Comparison of ENCODE assay signal across 38 cellular contexts in genomic region chrX:130699618-130700017, GRCh38.
"Had no signal": no experiment of that assay in that cellular context is flagged by ENCODE, and none has a peak within 500 bp of the region (broad histone marks: within the 10 kb centered on the region; RNA-seq: fewer than 3 reads in every experiment).

No MANE protein-coding gene starts in this region.

- H3K27me3 Mint-ChIP-seq: activated CD4-positive, alpha-beta memory T cell treated with anti-CD3 and anti-CD28 coated beads, Interleukin-2, amount 10 ng/mL, durations not matched to agents 7 days and 5 days; activated CD4-positive, alpha-beta T cell treated with anti-CD3 and anti-CD28 coated beads for 36 hours; activated CD4-positive, alpha-beta T cell treated with anti-CD3 and anti-CD28 coated beads, Interleukin-2, amount 10 ng/mL, durations not matched to agents 7 days and 5 days; activated CD8-positive, alpha-beta memory T cell treated with anti-CD3 and anti-CD28 coated beads, Interleukin-2, amount 10 ng/mL, durations not matched to agents 7 days and 5 days; activated naive CD4-positive, alpha-beta T cell treated with anti-CD3 and anti-CD28 coated beads, Interleukin-2, amount 10 ng/mL, durations not matched to agents 7 days and 5 days; activated naive CD4-positive, alpha-beta T cell treated with anti-CD3 and anti-CD28 coated beads, Interleukin-2, amount 50 U/mL, for 24 hours; activated naive CD8-positive, alpha-beta T cell; activated naive CD8-positive, alpha-beta T cell treated with anti-CD3 and anti-CD28 coated beads, Interleukin-2, amount 10 ng/mL, durations not matched to agents 7 days and 5 days; activated naive CD8-positive, alpha-beta T cell treated with anti-CD3 and anti-CD28 coated beads, Interleukin-2, amount 50 U/mL, for 24 hours; brain; central memory CD8-positive, alpha-beta T cell had no signal

- ATAC-seq: activated CD4-positive, alpha-beta T cell treated with anti-CD3 and anti-CD28 coated beads for 36 hours; activated CD4-positive, CD25-positive, alpha-beta regulatory T cell treated with anti-CD3 and anti-CD28 coated beads, Interleukin-2, amount 50 U/mL, for 24 hours; activated CD8-positive, alpha-beta memory T cell treated with anti-CD3 and anti-CD28 coated beads, Interleukin-2, amount 10 ng/mL, durations not matched to agents 7 days and 5 days; activated CD8-positive, alpha-beta T cell treated with anti-CD3 and anti-CD28 coated beads, Interleukin-2, amount 10 ng/mL, durations not matched to agents 7 days and 5 days; activated naive CD8-positive, alpha-beta T cell treated with anti-CD3 and anti-CD28 coated beads, Interleukin-2, amount 50 U/mL, for 24 hours; WTC11 had no signal

- DNase-seq: activated CD4-positive, alpha-beta memory T cell treated with anti-CD3 and anti-CD28 coated beads, Interleukin-2, amount 10 ng/mL, durations not matched to agents 7 days and 5 days; activated CD4-positive, alpha-beta T cell treated with anti-CD3 and anti-CD28 coated beads for 1 hour; activated CD4-positive, alpha-beta T cell treated with anti-CD3 and anti-CD28 coated beads for 36 hours; activated CD4-positive, alpha-beta T cell treated with anti-CD3 and anti-CD28 coated beads for 48 hours; activated CD4-positive, alpha-beta T cell treated with anti-CD3 and anti-CD28 coated beads, Interleukin-2, amount 10 ng/mL, durations not matched to agents 7 days and 5 days; activated CD4-positive, alpha-beta T cell treated with anti-CD3 and anti-CD28 coated beads, Interleukin-2, amount 50 U/mL, for 48 hours; activated CD4-positive, CD25-positive, alpha-beta regulatory T cell; activated CD8-positive, alpha-beta memory T cell treated with anti-CD3 and anti-CD28 coated beads for 24 hours; activated CD8-positive, alpha-beta memory T cell treated with anti-CD3 and anti-CD28 coated beads, Interleukin-2, amount 10 ng/mL, durations not matched to agents 7 days and 5 days; activated CD8-positive, alpha-beta memory T cell treated with anti-CD3 and anti-CD28 coated beads, Interleukin-2, amount 50 U/mL, for 48 hours; activated CD8-positive, alpha-beta T cell treated with anti-CD3 and anti-CD28 coated beads, Interleukin-2, amount 10 ng/mL, durations not matched to agents 7 days and 5 days; activated effector memory CD4-positive, alpha-beta T cell treated with Interleukin-2 at 50 U/mL for 16 hours; activated gamma-delta T cell; activated naive CD4-positive, alpha-beta T cell treated with anti-CD3 and anti-CD28 coated beads, Interleukin-2, amount 10 ng/mL, durations not matched to agents 7 days and 5 days; activated naive CD4-positive, alpha-beta T cell treated with Interleukin-2 at 50 U/mL for 16 hours; activated naive CD8-positive, alpha-beta T cell treated with anti-CD3 and anti-CD28 coated beads, Interleukin-2, amount 10 ng/mL, durations not matched to agents 7 days and 5 days; activated naive CD8-positive, alpha-beta T cell treated with anti-CD3 and anti-CD28 coated beads, Interleukin-2, amount 50 U/mL, for 24 hours; activated T-cell treated with anti-CD3 and anti-CD28 coated beads, Interleukin-2, amount 50 U/mL, for 24 hours; activated T-cell treated with anti-CD3 and anti-CD28 coated beads, Interleukin-2, amount 50 U/mL, for 48 hours; amniotic stem cell; aorta; cerebellar nuclear complex; T-helper 1 cell; T-helper 2 cell; T-helper 9 cell; WERI-Rb-1 had no signal

- H3K36me3 ChIP-seq: cardiac muscle cell, WERI-Rb-1 had no signal

- H3K4me3 ChIP-seq: cardiac muscle cell had no signal

- H3K36me3 Mint-ChIP-seq: activated CD8-positive, alpha-beta memory T cell treated with anti-CD3 and anti-CD28 coated beads, Interleukin-2, amount 10 ng/mL, durations not matched to agents 7 days and 5 days; brain; WTC11 had no signal

- H3K4me3 Mint-ChIP-seq: activated CD4-positive, alpha-beta memory T cell treated with anti-CD3 and anti-CD28 coated beads, Interleukin-2, amount 10 ng/mL, durations not matched to agents 7 days and 5 days; activated CD4-positive, alpha-beta T cell treated with anti-CD3 and anti-CD28 coated beads for 36 hours; activated CD4-positive, alpha-beta T cell treated with anti-CD3 and anti-CD28 coated beads, Interleukin-2, amount 10 ng/mL, durations not matched to agents 7 days and 5 days; activated CD8-positive, alpha-beta memory T cell treated with anti-CD3 and anti-CD28 coated beads, Interleukin-2, amount 10 ng/mL, durations not matched to agents 7 days and 5 days; activated CD8-positive, alpha-beta T cell treated with anti-CD3 and anti-CD28 coated beads, Interleukin-2, amount 10 ng/mL, durations not matched to agents 7 days and 5 days; activated naive CD4-positive, alpha-beta T cell treated with anti-CD3 and anti-CD28 coated beads, Interleukin-2, amount 10 ng/mL, durations not matched to agents 7 days and 5 days; activated naive CD4-positive, alpha-beta T cell treated with anti-CD3 and anti-CD28 coated beads, Interleukin-2, amount 50 U/mL, for 24 hours; activated naive CD8-positive, alpha-beta T cell; activated naive CD8-positive, alpha-beta T cell treated with anti-CD3 and anti-CD28 coated beads, Interleukin-2, amount 10 ng/mL, durations not matched to agents 7 days and 5 days; activated naive CD8-positive, alpha-beta T cell treated with anti-CD3 and anti-CD28 coated beads, Interleukin-2, amount 50 U/mL, for 24 hours; activated T-cell treated with anti-CD3 and anti-CD28 coated beads, Interleukin-2, amount 50 U/mL, for 24 hours; brain; central memory CD8-positive, alpha-beta T cell; T-helper 1 cell treated with Interleukin-12 subunit alpha and Interleukin-12 subunit beta and Interleukin-4 antibody, amounts not matched to agents 30 μg/mL and 1 μg/mL, for 36 hours; T-helper 2 cell treated with Interferon-gamma antibody and Interleukin-4, amounts not matched to agents 5 μg/mL and 100 μg/mL, for 36 hours; WTC11 had no signal

- H3K27ac ChIP-seq: cardiac muscle cell, WERI-Rb-1 had no signal

- H3K27me3 ChIP-seq: cardiac muscle cell had no signal

- H3K27ac Mint-ChIP-seq: activated CD4-positive, alpha-beta memory T cell treated with anti-CD3 and anti-CD28 coated beads, Interleukin-2, amount 10 ng/mL, durations not matched to agents 7 days and 5 days; activated CD4-positive, alpha-beta T cell treated with anti-CD3 and anti-CD28 coated beads for 36 hours; activated CD4-positive, alpha-beta T cell treated with anti-CD3 and anti-CD28 coated beads, Interleukin-2, amount 10 ng/mL, durations not matched to agents 7 days and 5 days; activated CD8-positive, alpha-beta memory T cell treated with anti-CD3 and anti-CD28 coated beads, Interleukin-2, amount 10 ng/mL, durations not matched to agents 7 days and 5 days; activated CD8-positive, alpha-beta T cell treated with anti-CD3 and anti-CD28 coated beads, Interleukin-2, amount 10 ng/mL, durations not matched to agents 7 days and 5 days; activated naive CD4-positive, alpha-beta T cell treated with anti-CD3 and anti-CD28 coated beads, Interleukin-2, amount 10 ng/mL, durations not matched to agents 7 days and 5 days; activated naive CD4-positive, alpha-beta T cell treated with anti-CD3 and anti-CD28 coated beads, Interleukin-2, amount 50 U/mL, for 24 hours; activated naive CD8-positive, alpha-beta T cell; activated naive CD8-positive, alpha-beta T cell treated with anti-CD3 and anti-CD28 coated beads, Interleukin-2, amount 10 ng/mL, durations not matched to agents 7 days and 5 days; activated naive CD8-positive, alpha-beta T cell treated with anti-CD3 and anti-CD28 coated beads, Interleukin-2, amount 50 U/mL, for 24 hours; activated T-cell treated with anti-CD3 and anti-CD28 coated beads, Interleukin-2, amount 50 U/mL, for 24 hours; activated T-helper 2 cell treated with anti-CD3 and anti-CD28 coated beads, Interferon-gamma antibody, Interleukin-2, Interleukin-4, amounts not matched to agents 10 μg/mL and 5 μg/mL and 100 μg/mL, durations not matched to agents 14 hours and 24 hours and 36 hours; brain; T-helper 1 cell treated with Interleukin-12 subunit alpha and Interleukin-12 subunit beta and Interleukin-4 antibody, amounts not matched to agents 30 μg/mL and 1 μg/mL, for 36 hours; T-helper 2 cell treated with Interferon-gamma antibody and Interleukin-4, amounts not matched to agents 5 μg/mL and 100 μg/mL, for 36 hours; WTC11 had no signal

- FAIRE-seq: bronchial epithelial cell, TTC549 had no signal

- H3K9me3 Mint-ChIP-seq: activated CD4-positive, alpha-beta memory T cell treated with anti-CD3 and anti-CD28 coated beads, Interleukin-2, amount 10 ng/mL, durations not matched to agents 7 days and 5 days; activated CD4-positive, alpha-beta T cell treated with anti-CD3 and anti-CD28 coated beads, Interleukin-2, amount 10 ng/mL, durations not matched to agents 7 days and 5 days; activated naive CD4-positive, alpha-beta T cell treated with anti-CD3 and anti-CD28 coated beads, Interleukin-2, amount 10 ng/mL, durations not matched to agents 7 days and 5 days; activated naive CD4-positive, alpha-beta T cell treated with anti-CD3 and anti-CD28 coated beads, Interleukin-2, amount 50 U/mL, for 24 hours; activated naive CD8-positive, alpha-beta T cell treated with anti-CD3 and anti-CD28 coated beads, Interleukin-2, amount 10 ng/mL, durations not matched to agents 7 days and 5 days; activated naive CD8-positive, alpha-beta T cell treated with anti-CD3 and anti-CD28 coated beads, Interleukin-2, amount 50 U/mL, for 24 hours; activated T-cell treated with anti-CD3 and anti-CD28 coated beads, Interleukin-2, amount 50 U/mL, for 24 hours; activated T-helper 2 cell treated with anti-CD3 and anti-CD28 coated beads, Interferon-gamma antibody, Interleukin-2, Interleukin-4, amounts not matched to agents 10 μg/mL and 5 μg/mL and 100 μg/mL, durations not matched to agents 14 hours and 24 hours and 36 hours; brain; central memory CD8-positive, alpha-beta T cell; T-helper 1 cell treated with Interleukin-12 subunit alpha and Interleukin-12 subunit beta and Interleukin-4 antibody, amounts not matched to agents 30 μg/mL and 1 μg/mL, for 36 hours; T-helper 2 cell treated with Interferon-gamma antibody and Interleukin-4, amounts not matched to agents 5 μg/mL and 100 μg/mL, for 36 hours; WTC11 had no signal

- H3K4me1 Mint-ChIP-seq: activated CD4-positive, alpha-beta memory T cell treated with anti-CD3 and anti-CD28 coated beads, Interleukin-2, amount 10 ng/mL, durations not matched to agents 7 days and 5 days; activated CD4-positive, alpha-beta T cell treated with anti-CD3 and anti-CD28 coated beads for 36 hours; activated CD4-positive, alpha-beta T cell treated with anti-CD3 and anti-CD28 coated beads, Interleukin-2, amount 10 ng/mL, durations not matched to agents 7 days and 5 days; activated CD8-positive, alpha-beta memory T cell treated with anti-CD3 and anti-CD28 coated beads, Interleukin-2, amount 10 ng/mL, durations not matched to agents 7 days and 5 days; activated naive CD4-positive, alpha-beta T cell treated with anti-CD3 and anti-CD28 coated beads, Interleukin-2, amount 10 ng/mL, durations not matched to agents 7 days and 5 days; activated naive CD4-positive, alpha-beta T cell treated with anti-CD3 and anti-CD28 coated beads, Interleukin-2, amount 50 U/mL, for 24 hours; activated naive CD8-positive, alpha-beta T cell treated with anti-CD3 and anti-CD28 coated beads, Interleukin-2, amount 10 ng/mL, durations not matched to agents 7 days and 5 days; activated naive CD8-positive, alpha-beta T cell treated with anti-CD3 and anti-CD28 coated beads, Interleukin-2, amount 50 U/mL, for 24 hours; brain; central memory CD8-positive, alpha-beta T cell; WTC11 had no signal
